Comparison of ENCODE assay signal across 17 cellular contexts in the genomic region with DNA sequence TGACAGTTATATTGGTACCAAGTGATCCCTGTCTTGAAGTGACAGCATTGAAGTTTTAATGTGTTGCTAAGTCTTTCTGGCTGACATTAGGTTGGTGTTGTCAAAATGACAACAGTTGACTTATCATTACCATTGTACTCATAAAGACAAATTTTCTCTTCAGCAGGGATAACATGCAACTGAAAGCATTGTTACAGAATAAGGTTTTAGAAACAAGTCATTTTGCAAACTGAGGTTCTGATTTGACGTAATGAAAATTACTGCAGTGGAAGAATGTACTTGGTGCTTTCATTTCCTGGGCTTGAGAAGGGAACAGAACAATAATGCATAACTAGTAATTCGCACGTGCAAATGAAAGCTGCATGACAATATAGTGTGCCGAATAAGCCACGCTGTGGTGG.
"Had no signal": no experiment of that assay in that cellular context is flagged by ENCODE, and none has a peak within 500 bp of the region (broad histone marks: within the 10 kb centered on the region; RNA-seq: fewer than 3 reads in every experiment).

No MANE protein-coding gene starts in this region.

- H3K27ac Mint-ChIP-seq: activated B cell treated with CpG ODN at 0.5 μM for 24 hours; activated naive CD4-positive, alpha-beta T cell treated with anti-CD3 and anti-CD28 coated beads, Interleukin-2, amount 10 ng/mL, durations not matched to agents 7 days and 5 days; activated T-helper 2 cell treated with anti-CD3 and anti-CD28 coated beads, Interferon-gamma antibody, Interleukin-2, Interleukin-4, amounts not matched to agents 10 μg/mL and 5 μg/mL and 100 μg/mL, durations not matched to agents 14 hours and 24 hours and 36 hours; naive thymus-derived CD4-positive, alpha-beta T cell; stimulated activated naive CD8-positive, alpha-beta T cell treated with anti-CD3 and anti-CD28 coated beads, Interleukin-15, Interleukin-2, amounts not matched to agents 100 ng/mL and 50 ng/mL, for 24 hours had no signal

- H3K4me1 Mint-ChIP-seq: activated B cell treated with CpG ODN at 0.5 μM for 24 hours; activated naive CD4-positive, alpha-beta T cell treated with anti-CD3 and anti-CD28 coated beads, Interleukin-2, amount 10 ng/mL, durations not matched to agents 7 days and 5 days had no signal

- H3K4me3 Mint-ChIP-seq: activated B cell treated with CpG ODN at 0.5 μM for 24 hours; activated naive CD4-positive, alpha-beta T cell treated with anti-CD3 and anti-CD28 coated beads, Interleukin-2, amount 10 ng/mL, durations not matched to agents 7 days and 5 days; central memory CD8-positive, alpha-beta T cell; naive thymus-derived CD4-positive, alpha-beta T cell; stimulated activated naive CD8-positive, alpha-beta T cell treated with anti-CD3 and anti-CD28 coated beads, Interleukin-15, Interleukin-2, amounts not matched to agents 100 ng/mL and 50 ng/mL, for 24 hours had no signal

- H3K27me3 ChIP-seq: body of pancreas, gastrocnemius medialis, testis had no signal

- H3K4me1 ChIP-seq: body of pancreas, gastrocnemius medialis, psoas muscle, testis had no signal

- H3K36me3 ChIP-seq: gastrocnemius medialis, heart right ventricle had no signal

- H3K27ac ChIP-seq: body of pancreas, epithelial cell of prostate, gastrocnemius medialis, heart right ventricle, psoas muscle, testis had no signal

- H3K9me3 ChIP-seq: body of pancreas, gastrocnemius medialis, heart right ventricle, psoas muscle, testis had no signal

- H3K4me3 ChIP-seq: body of pancreas, testis had no signal

- H3K36me3 Mint-ChIP-seq: activated naive CD4-positive, alpha-beta T cell treated with anti-CD3 and anti-CD28 coated beads, Interleukin-2, amount 10 ng/mL, durations not matched to agents 7 days and 5 days; naive thymus-derived CD4-positive, alpha-beta T cell had no signal

- DNase-seq: activated B cell treated with CpG ODN at 0.5 μM for 24 hours; activated CD4-positive, alpha-beta T cell treated with anti-CD3 and anti-CD28 coated beads, Interleukin-2, amount 50 U/mL, for 4 hours; activated naive CD4-positive, alpha-beta T cell treated with anti-CD3 and anti-CD28 coated beads, Interleukin-2, amount 10 ng/mL, durations not matched to agents 7 days and 5 days; cortex of kidney; effector memory CD4-positive, alpha-beta T cell; gastrocnemius medialis; heart right ventricle; naive thymus-derived CD4-positive, alpha-beta T cell; occipital lobe; psoas muscle; stimulated activated CD4-positive, alpha-beta T cell treated with anti-CD3 and anti-CD28 coated beads, Interleukin-12 subunit alpha, Interleukin-12 subunit beta, amount 100 ng/mL, for 4 hours; testis had no signal

- H3K9me3 Mint-ChIP-seq: activated B cell treated with CpG ODN at 0.5 μM for 24 hours; activated naive CD4-positive, alpha-beta T cell treated with anti-CD3 and anti-CD28 coated beads, Interleukin-2, amount 10 ng/mL, durations not matched to agents 7 days and 5 days; activated T-helper 2 cell treated with anti-CD3 and anti-CD28 coated beads, Interferon-gamma antibody, Interleukin-2, Interleukin-4, amounts not matched to agents 10 μg/mL and 5 μg/mL and 100 μg/mL, durations not matched to agents 14 hours and 24 hours and 36 hours; central memory CD8-positive, alpha-beta T cell; naive thymus-derived CD4-positive, alpha-beta T cell; stimulated activated naive CD8-positive, alpha-beta T cell treated with anti-CD3 and anti-CD28 coated beads, Interleukin-15, Interleukin-2, amounts not matched to agents 100 ng/mL and 50 ng/mL, for 24 hours had no signal
